19 cellular contexts compared by ENCODE assay signal in genomic region chr15:94008101-94009080, GRCh38.
DNase-seq lines count a peak whose midpoint lies in the region; TF ChIP-seq lines count a peak whose summit lies in the region.
"Had no signal": no experiment of that assay in that cellular context is flagged by ENCODE, and none has a peak within 500 bp of the region (broad histone marks: within the 10 kb centered on the region; RNA-seq: fewer than 3 reads in every experiment).

No MANE protein-coding gene starts in this region.

- H3K4me1 ChIP-seq in stomach smooth muscle (ENCODE audit: control insufficient read depth, insufficient read depth, low read length): peaks cover 11% of the 10 kb centered on the region
- H3K4me1 ChIP-seq: BLaER1 had no signal

- no peaks in the 10 kb centered on the region for H4K20me1 ChIP-seq in neural cell (ENCODE audit: insufficient read depth)
- H4K20me1 ChIP-seq: BLaER1 had no signal

- H3K27ac ChIP-seq in neural cell (ENCODE audit: low read length): no peak overlapping the region
- H3K27ac ChIP-seq in stomach smooth muscle (ENCODE audit: low read length): peak overlapping the region; percentile 1
- H3K27ac ChIP-seq: BLaER1, GM23248, Peyer's patch had no signal

- no peaks in the 10 kb centered on the region for H3F3A ChIP-seq in neural cell (ENCODE audit: insufficient read depth, low read length, poor library complexity, severe bottlenecking)

- no peaks in the 10 kb centered on the region for H3K27me3 ChIP-seq in neural cell (ENCODE audit: insufficient read depth, low read depth, low read length)
- H3K27me3 ChIP-seq in stomach smooth muscle (ENCODE audit: control insufficient read depth in 1 of 2, insufficient read depth in 2 of 2, low read length in 2 of 2): no peaks in the 10 kb centered on the region
- H3K27me3 ChIP-seq: BLaER1, Peyer's patch had no signal

- H3K9ac ChIP-seq in neural cell (ENCODE audit: low read length) (no peak overlapping the region), stomach smooth muscle (ENCODE audit: low read length in 2 of 2) (no peak overlapping the region)
- H3K9ac ChIP-seq: BLaER1, GM23248 had no signal

- peak; percentile 74 for TF ChIP-seq EP300 in neural cell (conservative IDR thresholded peaks at IDR 0.05; ENCODE audit: poor library complexity, severe bottlenecking)

- no peak for TF ChIP-seq RAD21 in neural cell (conservative IDR thresholded peaks at IDR 0.05)

- no peaks in the 10 kb centered on the region for H3K36me3 ChIP-seq in neural cell (ENCODE audit: insufficient read depth, low read length)
- H3K36me3 ChIP-seq in stomach smooth muscle (ENCODE audit: control insufficient read depth in 2 of 2, insufficient read depth in 2 of 2, low read length in 2 of 2): no peaks in the 10 kb centered on the region
- H3K36me3 ChIP-seq: BLaER1, Peyer's patch had no signal

- H3K79me2 ChIP-seq in neural cell (replicated peaks; ENCODE audit: insufficient read depth, low read length): no peaks in the 10 kb centered on the region

- H3K4me3 ChIP-seq in fibroblast of the aortic adventitia (ENCODE audit: low read depth, low read length): no peak overlapping the region
- no peak overlapping the region for H3K4me3 ChIP-seq in neural cell (ENCODE audit: low read length)
- H3K4me3 ChIP-seq in stomach smooth muscle (ENCODE audit: low read length in 2 of 2): no peak overlapping the region
- H3K4me3 ChIP-seq: BLaER1, GM12878, GM23248, K562, Peyer's patch had no signal

- no peak overlapping the region for H2AFZ ChIP-seq in neural cell (ENCODE audit: low read depth, low read length)
- H2AFZ ChIP-seq: GM23248 had no signal

- H3K9me3 ChIP-seq in neural cell (ENCODE audit: low read length) (no peaks in the 10 kb centered on the region), stomach smooth muscle (ENCODE audit: control insufficient read depth in 2 of 2, low read length in 2 of 2) (no peaks in the 10 kb centered on the region)
- H3K9me3 ChIP-seq: Peyer's patch had no signal

- H3K4me2 ChIP-seq in neural cell (ENCODE audit: low read length): no peak overlapping the region
- H3K4me2 ChIP-seq: BLaER1 had no signal

- DNase-seq in SW480 (ENCODE audit: low spot score) (peak; percentile 22), fibroblast of the aortic adventitia (ENCODE audit: low read depth) (peak; percentile 32), SKM-1 treated with dmso at 0.1 percent for 144 hours (lab: John Stamatoyannopoulos, UW; ENCODE audit: unreplicated experiment) (no peak), occipital lobe (lab: John Stamatoyannopoulos, UW) (no peak)
- DNase-seq in stimulated activated CD4-positive, alpha-beta T cell treated with anti-CD3 and anti-CD28 coated beads, Interleukin-4, amount 100 ng/mL, for 24 hours: no peak
- DNase-seq: CD4-positive, alpha-beta memory T cell; EL; GM23248; NCI-H1105; NCI-H2081 treated with DMSO at 0.1 percent for 48 hours; NCI-H510A; NCI-H748 treated with DMSO at 0.1 percent for 48 hours; NK-92 treated with Interleukin-12 subunit alpha and Interleukin-12 subunit beta, amount 100 ng/mL, for 24 hours; Peyer's patch had no signal

- no peak for TF ChIP-seq CTCF in fibroblast of the aortic adventitia (IDR thresholded peaks at IDR 0.05; ENCODE audit: insufficient read depth, low read length)
- TF ChIP-seq CTCF in neural cell (IDR thresholded peaks at IDR 0.05; ENCODE audit: poor library complexity, severe bottlenecking): no peak

- no peaks in the 10 kb centered on the region for H3K9me2 ChIP-seq in neural cell (ENCODE audit: insufficient read depth, low read length)

TF ChIP-seq in neural cell, 6 proteins besides CTCF, POLR2A, EP300 and RAD21:
- no peak for TF ChIP-seq TAF1 (IDR thresholded peaks at IDR 0.05; ENCODE audit: low read depth)
- TF ChIP-seq POLR2AphosphoS5 (IDR thresholded peaks at IDR 0.05): peak; percentile 82

Comparison
In these comparisons a context has a peak if more than half of its experiments do, and no peak if none do; other contexts are left out.
1. DNase-seq: peak in SW480 (single experiment) and fibroblast of the aortic adventitia (single experiment); none in SKM-1 treated with dmso at 0.1 percent for 144 hours (single experiment), occipital lobe (single experiment) and stimulated activated CD4-positive, alpha-beta T cell treated with anti-CD3 and anti-CD28 coated beads, Interleukin-4, amount 100 ng/mL, for 24 hours (single experiment).